Comparison of ENCODE assay signal across 14 cellular contexts in genomic region chr20:32463642-32464400, GRCh38.
DNase-seq lines count a peak whose midpoint lies in the region; ATAC-seq, FAIRE-seq and TF ChIP-seq lines count a peak whose summit lies in the region.
"Had no signal": no experiment of that assay in that cellular context is flagged by ENCODE, and none has a peak within 500 bp of the region (broad histone marks: within the 10 kb centered on the region; RNA-seq: fewer than 3 reads in every experiment).

No MANE protein-coding gene starts in this region.

- H3K4me2 ChIP-seq in A549: peak overlapping the region; percentile 42

- no peak for FAIRE-seq in A549 (lab: Jason Lieb, UNC)
- FAIRE-seq: H54 had no signal

- no peak for TF ChIP-seq EP300 in A549 (IDR thresholded peaks at IDR 0.05)

- H3K27ac ChIP-seq in A549 (peak overlapping the region; percentile 78 to 84), angular gyrus (ENCODE audit: low read depth, low read length) (peak overlapping the region; percentile 99)
- H3K27ac ChIP-seq: epithelial cell of prostate had no signal

- H3K4me1 ChIP-seq in A549: peaks cover 54% of the 10 kb centered on the region

- ATAC-seq in A549: no peak
- ATAC-seq in omental fat pad (ENCODE audit: low FRiP score): peak; percentile 33
- ATAC-seq in GM21515 (IDR thresholded peaks at IDR 0.05; ENCODE audit: unreplicated experiment): no peak
- no peak for ATAC-seq in HG03439 (IDR thresholded peaks at IDR 0.05; ENCODE audit: unreplicated experiment)
- ATAC-seq: activated CD8-positive, alpha-beta T cell treated with anti-CD3 and anti-CD28 coated beads for 36 hours; left lung; stimulated activated naive B cell treated with anti-CD40 and anti-IgM and Interleukin-4, amounts not matched to agents 10 μg/mL and 1 μg/mL and 100 μg/mL, for 72 hours had no signal

- TF ChIP-seq CTCF in A549 (IDR thresholded peaks at IDR 0.05) (no peak), omental fat pad (IDR thresholded peaks at IDR 0.05) (no peak), GM10266 (IDR thresholded peaks at IDR 0.05; ENCODE audit: control insufficient read depth, insufficient read depth, low read depth, missing control alignments) (no peak)

- no peak for TF ChIP-seq POLR2A in A549 (IDR thresholded peaks at IDR 0.05; ENCODE audit: low read length)

- no peak for TF ChIP-seq RAD21 in A549 (conservative IDR thresholded peaks at IDR 0.05 in 1 of 2, IDR thresholded peaks at IDR 0.05 in 1 of 2)

- no peak overlapping the region for H3K4me3 ChIP-seq in A549
- H3K4me3 ChIP-seq: left lung had no signal

- H3K9me3 ChIP-seq in A549: no peaks in the 10 kb centered on the region
- H3K9me3 ChIP-seq: left lung had no signal

- CTCF ChIA-PET in A549 (lab: Yijun Ruan, JAX): no interaction called here

- DNase-seq in A549 (ENCODE audit: low read depth in 1 of 2, low spot score in 1 of 2): no peak
- peak in 49 of 51 donors; percentile 34 to 99 (median 85) for DNase-seq in hypothalamus (lab: John Stamatoyannopoulos, UW)
- DNase-seq in omental fat pad (ENCODE audit: low spot score): no peak
- DNase-seq in NCI-H524 (lab: John Stamatoyannopoulos, UW): no peak
- DNase-seq in GM10266 (ENCODE audit: extremely low spot score): no peak
- DNase-seq: activated CD8-positive, alpha-beta T cell treated with anti-CD3 and anti-CD28 coated beads for 36 hours; stimulated activated CD4-positive, alpha-beta T cell treated with anti-CD3 and anti-CD28 coated beads, Interleukin-15, amount 100 ng/mL, for 24 hours; stimulated activated naive B cell treated with anti-CD40 and anti-IgM and Interleukin-4, amounts not matched to agents 10 μg/mL and 1 μg/mL and 100 μg/mL, for 72 hours had no signal

- POLR2A ChIA-PET in A549 (lab: Yijun Ruan, JAX): no interaction called here

- WGBS in A549 (ENCODE audit: missing lambda C conversion rate): 72% methylated on average over 20 of the region's 28 CpGs

TF ChIP-seq in A549, 52 proteins besides CTCF, POLR2A, EP300 and RAD21:
- TF ChIP-seq, protein P1, sequence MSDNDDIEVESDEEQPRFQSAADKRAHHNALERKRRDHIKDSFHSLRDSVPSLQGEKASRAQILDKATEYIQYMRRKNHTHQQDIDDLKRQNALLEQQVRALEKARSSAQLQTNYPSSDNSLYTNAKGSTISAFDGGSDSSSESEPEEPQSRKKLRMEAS (IDR thresholded peaks at IDR 0.05): 0 out of 2 replicates have a peak, but pooled peaks have one; percentile 27
- TF ChIP-seq TP53 (CRISPR knock-in tag; IDR thresholded peaks at IDR 0.05): no peak
- TF ChIP-seq E2F6 (IDR thresholded peaks at IDR 0.05; ENCODE audit: borderline replicate concordance, low read depth): no peak
- no peak for TF ChIP-seq ELK1 (IDR thresholded peaks at IDR 0.05; ENCODE audit: low read depth, low read length)

Comparison
In these comparisons a context has a peak if more than half of its experiments do, and no peak if none do; other contexts are left out.
1. DNase-seq: peak in hypothalamus (49 of 51); none in A549 (0 of 2), omental fat pad (single experiment), NCI-H524 (0 of 2) and GM10266 (single experiment).